11 cellular contexts compared by ENCODE assay signal in genomic region chr3:134357261-134357913, GRCh38. TPM values are rescaled to one million over a fixed set of nuclear protein-coding genes. Genes with fewer than 3 reads are reported as not detected.
A peak's percentile ranks its signal among the peaks of the same experiment; 100 is the strongest.
DNase-seq lines count a peak whose midpoint lies in the region; ATAC-seq and TF ChIP-seq lines count a peak whose summit lies in the region.
"Had no signal": no experiment of that assay in that cellular context is flagged by ENCODE, and none has a peak within 500 bp of the region (broad histone marks: within the 10 kb centered on the region; RNA-seq: fewer than 3 reads in every experiment).

No MANE protein-coding gene starts in this region.

- peaks cover 79% of the 10 kb centered on the region for H3K36me3 ChIP-seq in brain microvascular endothelial cell (replicated peaks)
- H3K36me3 ChIP-seq in left lung: peaks cover 4 to 76% of the 10 kb centered on the region in 2 donors

- peaks cover 93% of the 10 kb centered on the region for H3K4me1 Mint-ChIP-seq in HFFc6 (ENCODE audit: low read depth)
- H3K4me1 Mint-ChIP-seq: stimulated activated naive B cell treated with anti-CD40 and anti-IgM and Interleukin-4, amounts not matched to agents 10 μg/mL and 1 μg/mL and 100 μg/mL, for 72 hours had no signal

- in situ Hi-C loops in brain microvascular endothelial cell (cut with HindIII; ENCODE audit: low pct_ligation_motif_present, low sequenced_read_pairs): no loop called here

- ATAC-seq in left lung (peak; percentile 4), GM21737 (IDR thresholded peaks at IDR 0.05; ENCODE audit: unreplicated experiment) (no peak), HG02798 (IDR thresholded peaks at IDR 0.05; ENCODE audit: poor library complexity, unreplicated experiment) (no peak)

- H3K4me3 ChIP-seq in brain microvascular endothelial cell (ENCODE audit: low read depth, low read length) (no peak overlapping the region), left lung (no peak overlapping the region), skin epidermis (no peak overlapping the region)

- H3K27me3 ChIP-seq in brain microvascular endothelial cell (replicated peaks): no peaks in the 10 kb centered on the region
- no peaks in the 10 kb centered on the region for H3K27me3 ChIP-seq in left lung

- intact Hi-C loops in left lung (cut with DNase I): no loop called here

- H3K27ac ChIP-seq in brain microvascular endothelial cell (peak overlapping the region; percentile 80), left lung (peak overlapping the region; percentile 72), skin epidermis (peak overlapping the region in 20 of 21 experiments; percentile 45 to 90 (median 68))

- peaks cover 89% of the 10 kb centered on the region for H3K27me3 Mint-ChIP-seq in HFFc6 (ENCODE audit: insufficient read depth)
- H3K27me3 Mint-ChIP-seq: CD4-positive, alpha-beta T cell had no signal

- H3K4me1 ChIP-seq in left lung: peaks cover 37 to 77% of the 10 kb centered on the region in 2 donors

- peak overlapping the region; percentile 96 for H3K27ac Mint-ChIP-seq in HFFc6
- H3K27ac Mint-ChIP-seq: CD4-positive, alpha-beta T cell; stimulated activated naive B cell treated with anti-CD40 and anti-IgM and Interleukin-4, amounts not matched to agents 10 μg/mL and 1 μg/mL and 100 μg/mL, for 72 hours had no signal

- TF ChIP-seq CTCF in HFFc6 (IDR thresholded peaks at IDR 0.05) (no peak), brain microvascular endothelial cell (IDR thresholded peaks at IDR 0.05; ENCODE audit: low read depth, low read length, missing control alignments) (no peak), left lung (IDR thresholded peaks at IDR 0.05) (no peak)

- DNase-seq in HFFc6: peak; percentile 10
- no peak for DNase-seq in brain microvascular endothelial cell
- peak in 1 of 2 donors; percentile 32 for DNase-seq in left lung
- no peak for DNase-seq in HUDEP-2 (lab: John Stamatoyannopoulos, UW; ENCODE audit: unreplicated experiment in 76 of 76)
- DNase-seq in activated CD8-positive, alpha-beta memory T cell treated with anti-CD3 and anti-CD28 coated beads, Interleukin-2, amount 50 U/mL, for 4 hours: no peak
- DNase-seq: CD4-positive, alpha-beta T cell; NCI-H1436 treated with DMSO at 0.1 percent for 48 hours; stimulated activated naive B cell treated with anti-CD40 and anti-IgM and Interleukin-4, amounts not matched to agents 10 μg/mL and 1 μg/mL and 100 μg/mL, for 72 hours had no signal

- peaks cover 71% of the 10 kb centered on the region for H3K36me3 Mint-ChIP-seq in HFFc6 (ENCODE audit: low read depth)
- H3K36me3 Mint-ChIP-seq: stimulated activated naive B cell treated with anti-CD40 and anti-IgM and Interleukin-4, amounts not matched to agents 10 μg/mL and 1 μg/mL and 100 μg/mL, for 72 hours had no signal

- H3K9me3 Mint-ChIP-seq in HFFc6: peaks cover 31% of the 10 kb centered on the region
- H3K9me3 Mint-ChIP-seq: CD4-positive, alpha-beta T cell; stimulated activated naive B cell treated with anti-CD40 and anti-IgM and Interleukin-4, amounts not matched to agents 10 μg/mL and 1 μg/mL and 100 μg/mL, for 72 hours had no signal

- H3K4me3 Mint-ChIP-seq in HFFc6: peak overlapping the region; percentile 77
- H3K4me3 Mint-ChIP-seq: CD4-positive, alpha-beta T cell; stimulated activated naive B cell treated with anti-CD40 and anti-IgM and Interleukin-4, amounts not matched to agents 10 μg/mL and 1 μg/mL and 100 μg/mL, for 72 hours had no signal

- H3K9me3 ChIP-seq in left lung: no peaks in the 10 kb centered on the region

RNA-seq across cellular contexts. Expression of gene AMOTL2, which starts 16.9 kb away (rescaled TPM):
- 100 to 1,000 TPM; 244 to 311 (median 274) TPM for total RNA-seq in HFFc6 (2021; fragmentation: NEBNext Ultra II Directional; extraction: Animal tissue kit (Norgen Biotek cat#: 25700))
- total RNA-seq in left lung: 100 to 1,000 TPM in 1 of 2 donors, 10 to 100 TPM in 1; 69.2 to 106 TPM
- total RNA-seq: CD4-positive, alpha-beta T cell had no signal
